Comparison of ENCODE assay signal across 15 cellular contexts in the genomic region with DNA sequence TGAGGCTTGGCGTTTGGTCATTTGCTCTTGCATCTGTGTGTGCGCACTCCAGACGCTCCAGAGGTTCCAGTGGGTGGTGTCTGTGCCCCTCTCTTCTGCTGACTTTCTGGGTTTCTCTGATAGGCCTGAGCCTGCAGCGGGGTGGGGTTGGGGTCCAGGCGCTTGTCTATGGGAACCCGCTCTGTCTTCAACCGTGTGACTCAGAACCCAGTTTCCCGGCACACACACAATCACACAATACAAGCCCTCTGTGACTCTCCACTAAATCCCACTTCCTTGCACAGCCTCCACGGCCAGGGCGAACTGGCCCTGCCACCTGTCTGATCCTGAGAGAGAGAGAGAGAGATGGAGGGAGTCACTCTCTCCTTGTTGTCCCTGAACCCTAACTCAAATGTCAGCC. TPM values are rescaled to one million over a fixed set of nuclear protein-coding genes. Genes with fewer than 3 reads are reported as not detected.
DNase-seq lines count a peak whose midpoint lies in the region; ATAC-seq and TF ChIP-seq lines count a peak whose summit lies in the region.
"Had no signal": no experiment of that assay in that cellular context is flagged by ENCODE, and none has a peak within 500 bp of the region (broad histone marks: within the 10 kb centered on the region; RNA-seq: fewer than 3 reads in every experiment).

No MANE protein-coding gene starts in this region.

- no peak overlapping the region for H3K4me3 Mint-ChIP-seq in CD8-positive, alpha-beta memory T cell
- no peak overlapping the region for H3K4me3 Mint-ChIP-seq in endodermal cell
- H3K4me3 Mint-ChIP-seq: CD4-positive, alpha-beta memory T cell had no signal

- H3K4me1 ChIP-seq in BLaER1 (peaks cover 66% of the 10 kb centered on the region), endodermal cell (ENCODE audit: control insufficient read depth, insufficient read depth, low read length) (no peaks in the 10 kb centered on the region), neuronal stem cell (ENCODE audit: control insufficient read depth in 2 of 2, insufficient read depth in 1 of 2, low read depth in 1 of 2, low read length in 2 of 2) (no peaks in the 10 kb centered on the region), psoas muscle (no peaks in the 10 kb centered on the region)
- peaks cover 28% of the 10 kb centered on the region for H3K4me1 ChIP-seq in CD8-positive, alpha-beta memory T cell (ENCODE audit: insufficient read depth, low read length)

- H2BK120ac ChIP-seq in neuronal stem cell (ENCODE audit: low read depth, low read length): no peak overlapping the region

- H3K36me3 ChIP-seq in BLaER1 (peaks cover 3% of the 10 kb centered on the region; the same call in 1 of the 2 replicates), endodermal cell (ENCODE audit: control insufficient read depth, insufficient read depth, low read length) (no peaks in the 10 kb centered on the region), neuronal stem cell (replicated peaks in 1 of 2; ENCODE audit: control insufficient read depth in 2 of 2, insufficient read depth in 2 of 2, low read length in 2 of 2) (peaks cover 0 to 2% of the 10 kb centered on the region in 2 donors), psoas muscle (ENCODE audit: insufficient read depth in 1 of 2, low read depth in 1 of 2) (no peaks in the 10 kb centered on the region)
- H3K36me3 ChIP-seq in CD8-positive, alpha-beta memory T cell (ENCODE audit: insufficient read depth, low read length): no peaks in the 10 kb centered on the region

- no peaks in the 10 kb centered on the region for H4K20me1 ChIP-seq in BLaER1

- H3K14ac ChIP-seq in neuronal stem cell (ENCODE audit: low read length): no peak overlapping the region

- no peak overlapping the region for H3K23ac ChIP-seq in neuronal stem cell (ENCODE audit: low read depth, low read length, poor library complexity)

- H3K9me3 Mint-ChIP-seq in CD8-positive, alpha-beta memory T cell: no peaks in the 10 kb centered on the region
- H3K9me3 Mint-ChIP-seq in endodermal cell: no peaks in the 10 kb centered on the region
- H3K9me3 Mint-ChIP-seq: IgD-negative memory B cell had no signal

- CTCF ChIA-PET in CD8-positive, alpha-beta memory T cell (lab: Charles Lee): interaction anchor here (0.6 to 1.2 kb wide), 2 partner anchors 26 to 62 kb away, joined by 3 to 4 read pairs; no protein-coding TSS in a partner anchor

- H2AFZ ChIP-seq in neuronal stem cell (ENCODE audit: low read length): peak overlapping the region; percentile 42

- TF ChIP-seq CTCF in endodermal cell (conservative IDR thresholded peaks at IDR 0.05) (no peak), psoas muscle (IDR thresholded peaks at IDR 0.05) (no peak)

- ATAC-seq in psoas muscle: no peak

- H3K27ac ChIP-seq in BLaER1 (peak overlapping the region; percentile 44; the same call in 1 of the 2 replicates), endodermal cell (ENCODE audit: low read depth, low read length) (no peak overlapping the region), neuronal stem cell (replicated peaks; ENCODE audit: low read length) (no peak overlapping the region), psoas muscle (no peak overlapping the region)
- H3K27ac ChIP-seq in CD8-positive, alpha-beta memory T cell (ENCODE audit: low read depth, low read length): peak overlapping the region; percentile 51
- H3K27ac ChIP-seq: SK-N-MC had no signal

- H3K18ac ChIP-seq in neuronal stem cell (ENCODE audit: low read length): no peak overlapping the region

- peaks cover 15 to 29% (median 16%) of the 10 kb centered on the region in 3 donors for H3K4me1 Mint-ChIP-seq in CD8-positive, alpha-beta memory T cell
- no peaks in the 10 kb centered on the region for H3K4me1 Mint-ChIP-seq in endodermal cell

- H3K27me3 ChIP-seq in BLaER1: no peaks in the 10 kb centered on the region
- no peaks in the 10 kb centered on the region for H3K27me3 ChIP-seq in CD8-positive, alpha-beta memory T cell (ENCODE audit: insufficient read depth, low read length, poor library complexity, severe bottlenecking)
- H3K27me3 ChIP-seq in endodermal cell (ENCODE audit: control insufficient read depth, insufficient read depth, low read length, poor library complexity, severe bottlenecking): no peaks in the 10 kb centered on the region
- peaks cover 0 to 11% (median 0%) of the 10 kb centered on the region in 3 experiments for H3K27me3 ChIP-seq in neuronal stem cell (ENCODE audit: control insufficient read depth in 3 of 3, insufficient read depth in 3 of 3, low read depth in 1 of 3, low read length in 3 of 3)
- no peaks in the 10 kb centered on the region for H3K27me3 ChIP-seq in psoas muscle (ENCODE audit: insufficient read depth in 3 of 3, low read length in 2 of 3)

- intact Hi-C loops in psoas muscle (cut with DNase I): no loop called here

- no peaks in the 10 kb centered on the region for H3K36me3 Mint-ChIP-seq in CD8-positive, alpha-beta memory T cell
- no peaks in the 10 kb centered on the region for H3K36me3 Mint-ChIP-seq in endodermal cell (ENCODE audit: low read depth)
- H3K36me3 Mint-ChIP-seq: IgD-negative memory B cell had no signal

- no peak overlapping the region for H2BK5ac ChIP-seq in neuronal stem cell (ENCODE audit: low read length)

- no peak overlapping the region for H2BK15ac ChIP-seq in neuronal stem cell (ENCODE audit: low read length)

- H3K9me3 ChIP-seq in BLaER1 (no peaks in the 10 kb centered on the region), endodermal cell (ENCODE audit: control insufficient read depth, low read length) (no peaks in the 10 kb centered on the region), neuronal stem cell (replicated peaks in 1 of 2; ENCODE audit: control insufficient read depth in 2 of 2, insufficient read depth in 1 of 2, low read depth in 1 of 2, low read length in 2 of 2) (no peaks in the 10 kb centered on the region), psoas muscle (no peaks in the 10 kb centered on the region)
- no peaks in the 10 kb centered on the region for H3K9me3 ChIP-seq in CD8-positive, alpha-beta memory T cell (ENCODE audit: low read length)

- no peak overlapping the region for H4K91ac ChIP-seq in neuronal stem cell (ENCODE audit: low read depth, low read length, poor library complexity)

- H4K8ac ChIP-seq in neuronal stem cell (ENCODE audit: low read depth, low read length): no peak overlapping the region

- no peak overlapping the region for H3K4me3 ChIP-seq in BLaER1
- H3K4me3 ChIP-seq in CD8-positive, alpha-beta memory T cell (ENCODE audit: low read length): no peak overlapping the region
- H3K4me3 ChIP-seq in endodermal cell (ENCODE audit: low read length): no peak overlapping the region
- no peak overlapping the region for H3K4me3 ChIP-seq in neuronal stem cell (ENCODE audit: low read length in 2 of 2)
- no peak overlapping the region for H3K4me3 ChIP-seq in psoas muscle
- H3K4me3 ChIP-seq: SK-N-MC had no signal

- H3K4me2 ChIP-seq in BLaER1: no peak overlapping the region
- H3K4me2 ChIP-seq in neuronal stem cell (ENCODE audit: insufficient read depth, low read length, poor library complexity, severe bottlenecking): no peak overlapping the region

- no peak overlapping the region for H2BK12ac ChIP-seq in neuronal stem cell (ENCODE audit: low read length)

- no peaks in the 10 kb centered on the region for H3K27me3 Mint-ChIP-seq in CD8-positive, alpha-beta memory T cell
- no peaks in the 10 kb centered on the region for H3K27me3 Mint-ChIP-seq in endodermal cell (ENCODE audit: insufficient read depth)
- H3K27me3 Mint-ChIP-seq: CD4-positive, alpha-beta memory T cell had no signal

- peak overlapping the region; percentile 31 for H2AK5ac ChIP-seq in neuronal stem cell (ENCODE audit: low read depth, low read length)

- H3K4ac ChIP-seq in neuronal stem cell (ENCODE audit: low read length): no peak overlapping the region

- H3K9ac ChIP-seq in BLaER1: peak overlapping the region; percentile 9; the same call in 1 of the 2 replicates
- no peak overlapping the region for H3K9ac ChIP-seq in endodermal cell (ENCODE audit: extremely low read depth, low read length, poor library complexity, severe bottlenecking)
- H3K9ac ChIP-seq in neuronal stem cell (ENCODE audit: low read depth, low read length, poor library complexity): no peak overlapping the region

- no peaks in the 10 kb centered on the region for H3K79me1 ChIP-seq in neuronal stem cell (ENCODE audit: low read depth, low read length)

- no peak for DNase-seq in CD8-positive, alpha-beta memory T cell
- DNase-seq in endodermal cell: no peak
- DNase-seq in neuronal stem cell (ENCODE audit: low spot score): no peak
- DNase-seq in hypothalamus (lab: John Stamatoyannopoulos, UW): no peak
- DNase-seq in psoas muscle: no peak
- no peak for DNase-seq in NCI-H1105 (lab: John Stamatoyannopoulos, UW)
- DNase-seq: CD4-positive, alpha-beta memory T cell; HCEC 1CT; MV-4-11; NCI-H1436 treated with DMSO at 0.1 percent for 48 hours; NCI-H2029 treated with DMSO at 0.1 percent for 48 hours; NCI-H510A had no signal

- POLR2A ChIA-PET in CD8-positive, alpha-beta memory T cell (lab: Charles Lee): no interaction called here

- WGBS in endodermal cell (ENCODE audit: insufficient coverage in 1 of 2, insufficient read length in 1 of 2), 2 experiments: 87 to 96% methylated on average over 3 to 10 of the region's 10 CpGs
- no CpG with 5 or more reads among the region's 10 CpGs for WGBS in neuronal stem cell (ENCODE audit: extremely low coverage in 2 of 2, insufficient read length in 2 of 2, insufficient replicate concordance in 1 of 2), 2 donors
- 84 to 92% (median 90%) methylated on average over 10 of the region's 10 CpGs for WGBS in psoas muscle, 3 donors

- peak overlapping the region in 3 of 8 donors; percentile 39 to 64 (median 61) for H3K27ac Mint-ChIP-seq in CD8-positive, alpha-beta memory T cell
- peak overlapping the region; percentile 74 for H3K27ac Mint-ChIP-seq in endodermal cell

RNA-seq across cellular contexts. Expression of gene RBM38, which starts 24.6 kb away (rescaled TPM):
- total RNA-seq in CD8-positive, alpha-beta memory T cell: 100 to 1,000 TPM; 101 to 107 TPM
- polyA plus RNA-seq in CD8-positive, alpha-beta memory T cell: 94.4 TPM
- total RNA-seq in endodermal cell (10 to 100 TPM; 29.0 to 30.2 TPM), psoas muscle (100 to 1,000 TPM in 2 of 4 donors, 10 to 100 TPM in 2; 73.2 to 202 (median 93.0) TPM)
- 58.7 TPM for polyA plus RNA-seq in endodermal cell (2013, experiment 1 of 2)
- polyA plus RNA-seq in endodermal cell (2013, experiment 2 of 2): 59.5 TPM
- polyA plus RNA-seq in neuronal stem cell (2013, experiment 1 of 2): 38.4 TPM
- 40.3 TPM for polyA plus RNA-seq in neuronal stem cell (2013, experiment 2 of 2)
- polyA plus RNA-seq in psoas muscle: 100 to 1,000 TPM; 135 to 308 (median 144) TPM

Comparison
In these comparisons a context has a peak if more than half of its experiments do, and no peak if none do; other contexts are left out.
1. H3K27ac ChIP-seq: peak in BLaER1 (single experiment) and CD8-positive, alpha-beta memory T cell (single experiment); none in endodermal cell (single experiment), neuronal stem cell (single experiment) and psoas muscle (single experiment).